16 cellular contexts compared by ENCODE assay signal in the genomic region with DNA sequence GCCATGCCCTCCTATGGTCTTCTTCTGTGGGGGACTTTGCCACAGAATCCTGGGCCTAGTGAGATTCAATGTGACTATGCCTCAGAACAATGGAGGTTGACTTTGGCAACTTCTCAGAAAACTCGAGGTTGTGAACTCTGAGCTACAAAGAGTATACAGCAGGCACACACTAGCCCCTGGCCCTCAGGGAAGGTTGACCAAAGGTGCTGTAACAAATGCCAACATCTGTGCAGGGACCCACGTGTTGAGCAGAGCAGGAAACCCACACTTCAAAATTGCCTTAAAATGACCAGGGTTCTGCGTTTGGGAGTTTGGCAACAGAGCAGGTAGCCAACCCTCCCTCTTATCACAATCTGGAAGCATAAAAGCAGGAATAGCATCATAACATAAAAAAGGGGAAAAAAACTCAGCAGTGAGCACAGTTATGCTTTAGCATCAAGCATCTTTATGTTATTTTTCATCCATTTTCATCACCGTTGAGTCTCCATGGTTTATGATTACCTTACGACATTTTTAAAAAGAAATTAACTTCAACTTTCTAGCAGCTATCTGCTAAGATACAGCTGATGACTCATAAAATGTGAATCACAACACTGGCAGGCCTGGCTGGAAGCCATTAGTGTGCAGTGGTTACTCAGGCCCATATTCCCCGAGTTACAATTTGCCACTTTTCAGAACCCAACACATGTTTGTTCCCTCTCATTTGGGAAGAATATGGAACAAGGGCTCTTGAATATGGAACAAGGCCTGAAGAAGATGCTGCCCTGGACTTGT. TPM values are rescaled to one million over a fixed set of nuclear protein-coding genes. Genes with fewer than 3 reads are reported as not detected.
A peak's percentile ranks its signal among the peaks of the same experiment; 100 is the strongest.
DNase-seq lines count a peak whose midpoint lies in the region; ATAC-seq, FAIRE-seq and TF ChIP-seq lines count a peak whose summit lies in the region.
"Had no signal": no experiment of that assay in that cellular context is flagged by ENCODE, and none has a peak within 500 bp of the region (broad histone marks: within the 10 kb centered on the region; RNA-seq: fewer than 3 reads in every experiment).

No MANE protein-coding gene starts in this region.

- no peak for TF ChIP-seq CTCF in epithelial cell of proximal tubule (conservative IDR thresholded peaks at IDR 0.05; ENCODE audit: low read depth, low read length)
- TF ChIP-seq CTCF in chondrocyte (IDR thresholded peaks at IDR 0.05) = no peak
- no peak for TF ChIP-seq CTCF in WTC11 (IDR thresholded peaks at IDR 0.05)

- no peak overlapping the region for H3K27ac Mint-ChIP-seq in chondrocyte (ENCODE audit: unreplicated experiment)
- H3K27ac Mint-ChIP-seq in WTC11 = no peak overlapping the region

- CTCF ChIA-PET in WTC11 (lab: Charles Lee) = interaction anchor here (1.2 to 2.2 kb wide), 2 partner anchors 10 kb away, joined by 3 to 7 read pairs; partner anchors contain the start of gene PRLHR

- peaks cover 15% of the 10 kb centered on the region for H3K4me1 Mint-ChIP-seq in chondrocyte (ENCODE audit: low read depth)
- H3K4me1 Mint-ChIP-seq in WTC11 = peaks cover 9% of the 10 kb centered on the region; the same call in 1 of the 2 replicates

- H3K27me3 Mint-ChIP-seq in chondrocyte (ENCODE audit: low read depth) (peaks cover 22% of the 10 kb centered on the region), WTC11 (ENCODE audit: low read depth) (no peaks in the 10 kb centered on the region)

- FAIRE-seq in RCC 7860 (lab: Jason Lieb, UNC) = peak; percentile 82
- FAIRE-seq: HepG2 had no signal

- H3K4me3 Mint-ChIP-seq in chondrocyte (ENCODE audit: unreplicated experiment) (no peak overlapping the region), WTC11 (no peak overlapping the region)

- H3K36me3 Mint-ChIP-seq in chondrocyte (ENCODE audit: low read depth) (peaks cover 2% of the 10 kb centered on the region), WTC11 (no peaks in the 10 kb centered on the region)

- H3K9me3 Mint-ChIP-seq in chondrocyte (ENCODE audit: low read depth) (no peaks in the 10 kb centered on the region), WTC11 (peaks cover 4% of the 10 kb centered on the region; the same call in 1 of the 2 replicates)

- H3K4me3 ChIP-seq in epithelial cell of proximal tubule (ENCODE audit: low read depth, low read length) (no peak overlapping the region), skeletal muscle cell (ENCODE audit: low read depth, low read length) (no peak overlapping the region)
- H3K4me3 ChIP-seq: gastrocnemius medialis, thyroid gland had no signal

- DNase-seq in ELR (ENCODE audit: low read depth) = peak; percentile 90
- DNase-seq in RCC 7860 (ENCODE audit: low spot score) = peak; percentile 41
- DNase-seq in epithelial cell of proximal tubule (ENCODE audit: low read depth) = peak; percentile 26
- peak; percentile 54 for DNase-seq in skeletal muscle cell (ENCODE audit: low read depth)
- DNase-seq in chondrocyte (ENCODE audit: low spot score) = no peak
- no peak for DNase-seq in WTC11 (ENCODE audit: low spot score)
- no peak for DNase-seq in DMS153 (lab: John Stamatoyannopoulos, UW)
- no peak for DNase-seq in stimulated activated CD4-positive, alpha-beta T cell treated with anti-CD3 and anti-CD28 coated beads, Interleukin-4, amount 100 ng/mL, for 1 hour
- DNase-seq: activated T-cell treated with anti-CD3 and anti-CD28 coated beads for 4 hours, aorta, gastrocnemius medialis, NCI-H2107, thyroid gland, WERI-Rb-1 had no signal

- POLR2A ChIA-PET in WTC11 (lab: Charles Lee) = interaction anchor here (0.6 kb wide), 1 partner anchor 642 kb away, joined by 4 read pairs; no protein-coding TSS in a partner anchor

- ATAC-seq in WTC11 = no peak
- ATAC-seq: gastrocnemius medialis, HepG2, left lobe of liver had no signal

TF ChIP-seq in WTC11, 78 proteins besides CTCF, POLR2A, EP300 and RAD21:
- no peak for TF ChIP-seq ETV6 (CRISPR knock-in tag; IDR thresholded peaks at IDR 0.05)
- TF ChIP-seq JAZF1 (CRISPR knock-in tag; IDR thresholded peaks at IDR 0.05) = no peak
- TF ChIP-seq TEAD4 (CRISPR knock-in tag; IDR thresholded peaks at IDR 0.05) = no peak
- TF ChIP-seq CREB1 (CRISPR knock-in tag; IDR thresholded peaks at IDR 0.05) = no peak
- no peak for TF ChIP-seq ZNF416 (CRISPR knock-in tag; IDR thresholded peaks at IDR 0.05)
- no peak for TF ChIP-seq CBFB (CRISPR knock-in tag; IDR thresholded peaks at IDR 0.05; ENCODE audit: low read depth)
- TF ChIP-seq RORB (CRISPR knock-in tag; IDR thresholded peaks at IDR 0.05) = no peak
- TF ChIP-seq ZNF317 (CRISPR knock-in tag; IDR thresholded peaks at IDR 0.05; ENCODE audit: borderline replicate concordance, low read depth) = no peak
- no peak for TF ChIP-seq ZNF219 (CRISPR knock-in tag; IDR thresholded peaks at IDR 0.05; ENCODE audit: borderline replicate concordance)
- no peak for TF ChIP-seq ELF4 (CRISPR knock-in tag; IDR thresholded peaks at IDR 0.05; ENCODE audit: low read depth)
- TF ChIP-seq, protein P1, sequence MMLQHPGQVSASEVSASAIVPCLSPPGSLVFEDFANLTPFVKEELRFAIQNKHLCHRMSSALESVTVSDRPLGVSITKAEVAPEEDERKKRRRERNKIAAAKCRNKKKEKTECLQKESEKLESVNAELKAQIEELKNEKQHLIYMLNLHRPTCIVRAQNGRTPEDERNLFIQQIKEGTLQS (CRISPR knock-in tag; conservative IDR thresholded peaks at IDR 0.05) = no peak
- TF ChIP-seq IRF2 (CRISPR knock-in tag; IDR thresholded peaks at IDR 0.05; ENCODE audit: borderline replicate concordance, low read depth) = no peak
- TF ChIP-seq STAT6 (CRISPR knock-in tag; conservative IDR thresholded peaks at IDR 0.05; ENCODE audit: low read depth) = no peak
- no peak for TF ChIP-seq ERG (CRISPR knock-in tag; IDR thresholded peaks at IDR 0.05)
- no peak for TF ChIP-seq MXD4 (CRISPR knock-in tag; IDR thresholded peaks at IDR 0.05; ENCODE audit: borderline replicate concordance)
- TF ChIP-seq GTF2I (CRISPR knock-in tag; conservative IDR thresholded peaks at IDR 0.05) = no peak
- no peak for TF ChIP-seq NFATC4 (CRISPR knock-in tag; IDR thresholded peaks at IDR 0.05)
- no peak for TF ChIP-seq PREB (CRISPR knock-in tag; IDR thresholded peaks at IDR 0.05; ENCODE audit: borderline replicate concordance)
- TF ChIP-seq, protein P2, sequence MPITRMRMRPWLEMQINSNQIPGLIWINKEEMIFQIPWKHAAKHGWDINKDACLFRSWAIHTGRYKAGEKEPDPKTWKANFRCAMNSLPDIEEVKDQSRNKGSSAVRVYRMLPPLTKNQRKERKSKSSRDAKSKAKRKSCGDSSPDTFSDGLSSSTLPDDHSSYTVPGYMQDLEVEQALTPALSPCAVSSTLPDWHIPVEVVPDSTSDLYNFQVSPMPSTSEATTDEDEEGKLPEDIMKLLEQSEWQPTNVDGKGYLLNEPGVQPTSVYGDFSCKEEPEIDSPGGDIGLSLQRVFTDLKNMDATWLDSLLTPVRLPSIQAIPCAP (CRISPR knock-in tag; IDR thresholded peaks at IDR 0.05) = no peak
- no peak for TF ChIP-seq E2F4 (CRISPR knock-in tag; IDR thresholded peaks at IDR 0.05; ENCODE audit: borderline replicate concordance, low read depth)

RNA-seq across cellular contexts. Expression of gene PRLHR, which starts 11.1 kb away (rescaled TPM):
- total RNA-seq in epithelial cell of proximal tubule (not detected in 2 replicates), chondrocyte (not detected in 3 replicates), WTC11 (2021) (not detected in 3 replicates)
- total RNA-seq: aorta, gastrocnemius medialis, HepG2, left lobe of liver, thyroid gland had no signal

Comparison
In these comparisons a context has a peak if more than half of its experiments do, and no peak if none do; other contexts are left out.
1. DNase-seq: peak in ELR (single experiment), RCC 7860 (single experiment), epithelial cell of proximal tubule (single experiment) and skeletal muscle cell (single experiment); none in chondrocyte (single experiment), WTC11 (single experiment), DMS153 (single experiment) and stimulated activated CD4-positive, alpha-beta T cell treated with anti-CD3 and anti-CD28 coated beads, Interleukin-4, amount 100 ng/mL, for 1 hour (single experiment).